Comparison of ENCODE assay signal across 2 cellular contexts in genomic region chr15:66018178-66018797, GRCh38.
TF ChIP-seq lines count a peak whose summit lies in the region.

No MANE protein-coding gene starts in this region.

TF ChIP-seq in H1, 55 proteins besides CTCF, POLR2A, EP300 and RAD21 (continued from another document):
- no peak for TF ChIP-seq TAF1 (IDR thresholded peaks at IDR 0.05; ENCODE audit: low read depth, low read length)

TF ChIP-seq in HepG2, 621 proteins besides CTCF, POLR2A, EP300 and RAD21 (continued from another document):
- TF ChIP-seq MAFK (conservative IDR thresholded peaks at IDR 0.05 in 1 of 2, IDR thresholded peaks at IDR 0.05 in 1 of 2; ENCODE audit: low read length in 2 of 2) (0 out of 4 replicates have a peak, but pooled peaks of 1 of the 2 experiments have one; percentile 29), IRF2 (CRISPR knock-in tag; IDR thresholded peaks at IDR 0.05) (no peak), ZNF276 (CRISPR knock-in tag; IDR thresholded peaks at IDR 0.05; ENCODE audit: low read depth) (no peak), ZBTB21 (CRISPR knock-in tag; IDR thresholded peaks at IDR 0.05) (no peak), RFXAP (CRISPR knock-in tag; IDR thresholded peaks at IDR 0.05; ENCODE audit: borderline replicate concordance) (no peak), HMG20B (CRISPR knock-in tag; conservative IDR thresholded peaks at IDR 0.05) (no peak), ZNF296 (CRISPR knock-in tag; conservative IDR thresholded peaks at IDR 0.05) (no peak)
